ENCODE assay signal across 13 cellular contexts in genomic region chr12:6954316-6954710, GRCh38. TPM values are rescaled to one million over a fixed set of nuclear protein-coding genes. Genes with fewer than 3 reads are reported as not detected.
DNase-seq lines count a peak whose midpoint lies in the region; ATAC-seq and TF ChIP-seq lines count a peak whose summit lies in the region.
"Had no signal": no experiment of that assay in that cellular context is flagged by ENCODE, and none has a peak within 500 bp of the region (broad histone marks: within the 10 kb centered on the region; RNA-seq: fewer than 3 reads in every experiment).

No MANE protein-coding gene starts in this region.

- H3K36me3 ChIP-seq in MG63 = no peaks in the 10 kb centered on the region

- no peaks in the 10 kb centered on the region for H3K27me3 ChIP-seq in MG63

- no peaks in the 10 kb centered on the region for H3K27me3 Mint-ChIP-seq in T-helper 1 cell treated with Interleukin-12 subunit alpha and Interleukin-12 subunit beta and Interleukin-4 antibody, amounts not matched to agents 30 μg/mL and 1 μg/mL, for 36 hours (ENCODE audit: low read depth)
- no peaks in the 10 kb centered on the region for H3K27me3 Mint-ChIP-seq in T-helper 17 cell
- H3K27me3 Mint-ChIP-seq in glutamatergic neuron (ENCODE audit: unreplicated experiment) = peaks cover 12% of the 10 kb centered on the region
- peaks cover 2% of the 10 kb centered on the region for H3K27me3 Mint-ChIP-seq in HFFc6 (ENCODE audit: insufficient read depth)

- peaks cover 48% of the 10 kb centered on the region for H3K36me3 Mint-ChIP-seq in T-helper 1 cell treated with Interleukin-12 subunit alpha and Interleukin-12 subunit beta and Interleukin-4 antibody, amounts not matched to agents 30 μg/mL and 1 μg/mL, for 36 hours (ENCODE audit: low read depth)
- H3K36me3 Mint-ChIP-seq in T-helper 17 cell (ENCODE audit: low read depth) (peaks cover 13% of the 10 kb centered on the region), glutamatergic neuron (ENCODE audit: unreplicated experiment) (no peaks in the 10 kb centered on the region), HFFc6 (ENCODE audit: low read depth) (no peaks in the 10 kb centered on the region)
- H3K36me3 Mint-ChIP-seq in stimulated activated effector memory CD8-positive, alpha-beta T cell treated with anti-CD3 and anti-CD28 coated beads, Interleukin-12 subunit alpha, Interleukin-12 subunit beta, amount 100 ng/mL, for 72 hours = peaks cover 84% of the 10 kb centered on the region

- H3K27ac Mint-ChIP-seq in T-helper 1 cell treated with Interleukin-12 subunit alpha and Interleukin-12 subunit beta and Interleukin-4 antibody, amounts not matched to agents 30 μg/mL and 1 μg/mL, for 36 hours = peak overlapping the region; percentile 98
- H3K27ac Mint-ChIP-seq in T-helper 17 cell = peak overlapping the region; percentile 98
- no peak overlapping the region for H3K27ac Mint-ChIP-seq in glutamatergic neuron (ENCODE audit: unreplicated experiment)
- peak overlapping the region; percentile 99 for H3K27ac Mint-ChIP-seq in stimulated activated effector memory CD8-positive, alpha-beta T cell treated with anti-CD3 and anti-CD28 coated beads, Interleukin-12 subunit alpha, Interleukin-12 subunit beta, amount 100 ng/mL, for 72 hours
- H3K27ac Mint-ChIP-seq in HFFc6 = no peak overlapping the region

- H3K4me3 Mint-ChIP-seq in T-helper 1 cell treated with Interleukin-12 subunit alpha and Interleukin-12 subunit beta and Interleukin-4 antibody, amounts not matched to agents 30 μg/mL and 1 μg/mL, for 36 hours = peak overlapping the region; percentile 98
- peak overlapping the region; percentile 99 for H3K4me3 Mint-ChIP-seq in T-helper 17 cell
- H3K4me3 Mint-ChIP-seq in glutamatergic neuron (ENCODE audit: unreplicated experiment) = peak overlapping the region; percentile 32
- H3K4me3 Mint-ChIP-seq in stimulated activated effector memory CD8-positive, alpha-beta T cell treated with anti-CD3 and anti-CD28 coated beads, Interleukin-12 subunit alpha, Interleukin-12 subunit beta, amount 100 ng/mL, for 72 hours = peak overlapping the region; percentile 80
- no peak overlapping the region for H3K4me3 Mint-ChIP-seq in HFFc6

- no peak for ATAC-seq in T-helper 17 cell
- ATAC-seq in stimulated activated effector memory CD8-positive, alpha-beta T cell treated with anti-CD3 and anti-CD28 coated beads, Interleukin-12 subunit alpha, Interleukin-12 subunit beta, amount 100 ng/mL, for 72 hours = no peak
- ATAC-seq: HCT116 had no signal

- no peaks in the 10 kb centered on the region for H3K9me3 ChIP-seq in T-helper 17 cell (ENCODE audit: control insufficient read depth, low read length, poor library complexity, severe bottlenecking)
- H3K9me3 ChIP-seq in MG63 = no peaks in the 10 kb centered on the region

- no peaks in the 10 kb centered on the region for H3K9me3 Mint-ChIP-seq in T-helper 1 cell treated with Interleukin-12 subunit alpha and Interleukin-12 subunit beta and Interleukin-4 antibody, amounts not matched to agents 30 μg/mL and 1 μg/mL, for 36 hours
- peaks cover 7% of the 10 kb centered on the region for H3K9me3 Mint-ChIP-seq in glutamatergic neuron (ENCODE audit: unreplicated experiment)
- no peaks in the 10 kb centered on the region for H3K9me3 Mint-ChIP-seq in stimulated activated effector memory CD8-positive, alpha-beta T cell treated with anti-CD3 and anti-CD28 coated beads, Interleukin-12 subunit alpha, Interleukin-12 subunit beta, amount 100 ng/mL, for 72 hours
- H3K9me3 Mint-ChIP-seq in HFFc6 = no peaks in the 10 kb centered on the region

- DNase-seq in T-helper 1 cell (no peak), T-helper 17 cell (no peak), glutamatergic neuron (no peak), MG63 (no peak), HFFc6 (no peak), head of caudate nucleus (no peak)
- no peak for DNase-seq in stimulated activated effector memory CD8-positive, alpha-beta T cell treated with anti-CD3 and anti-CD28 coated beads, Interleukin-12 subunit alpha, Interleukin-12 subunit beta, amount 100 ng/mL, for 72 hours (ENCODE audit: low spot score in 2 of 2)
- DNase-seq: NCI-H2029 had no signal

- no peak for TF ChIP-seq CTCF in glutamatergic neuron (IDR thresholded peaks at IDR 0.05; ENCODE audit: partially characterized antibody, unreplicated experiment)
- no peak for TF ChIP-seq CTCF in HFFc6 (IDR thresholded peaks at IDR 0.05)

- H3K4me1 Mint-ChIP-seq in T-helper 1 cell treated with Interleukin-12 subunit alpha and Interleukin-12 subunit beta and Interleukin-4 antibody, amounts not matched to agents 30 μg/mL and 1 μg/mL, for 36 hours (ENCODE audit: low read depth) = peaks cover 77% of the 10 kb centered on the region
- peaks cover 79% of the 10 kb centered on the region for H3K4me1 Mint-ChIP-seq in T-helper 17 cell
- H3K4me1 Mint-ChIP-seq in glutamatergic neuron (ENCODE audit: low read depth, unreplicated experiment) = no peaks in the 10 kb centered on the region
- peaks cover 81% of the 10 kb centered on the region for H3K4me1 Mint-ChIP-seq in stimulated activated effector memory CD8-positive, alpha-beta T cell treated with anti-CD3 and anti-CD28 coated beads, Interleukin-12 subunit alpha, Interleukin-12 subunit beta, amount 100 ng/mL, for 72 hours
- H3K4me1 Mint-ChIP-seq in HFFc6 (ENCODE audit: low read depth) = peaks cover 7% of the 10 kb centered on the region; the same call in 1 of the 2 replicates

- intact Hi-C loops in head of caudate nucleus (cut with DNase I) = no loop called here

- no peak overlapping the region for H3K4me3 ChIP-seq in MG63

RNA-seq across cellular contexts. Expression of gene PTPN6, which starts 3.2 kb away (rescaled TPM):
- total RNA-seq in T-helper 17 cell (100 to 1,000 TPM; 115 to 177 TPM), glutamatergic neuron (ENCODE audit: unreplicated experiment) (3.8 TPM)
- total RNA-seq in MG63 (2014; rRNA removed; shearing (Covaris generic); ENCODE audit: low replicate concordance) = not detected in 2 replicates
- total RNA-seq in HFFc6 (2021; fragmentation: NEBNext Ultra II Directional; extraction: Animal tissue kit (Norgen Biotek cat#: 25700)) = not detected
- total RNA-seq: Daoy, fibroblast of villous mesenchyme had no signal

RNA-seq across cellular contexts. Expression of gene C12orf57, which starts 10.5 kb away (rescaled TPM):
- total RNA-seq in T-helper 17 cell (100 to 1,000 TPM; 192 to 226 TPM), glutamatergic neuron (ENCODE audit: unreplicated experiment) (184 TPM)
- total RNA-seq in MG63 (2014; rRNA removed; shearing (Covaris generic); ENCODE audit: low replicate concordance) = 136 and 311 TPM in 2 replicates
- 100 to 1,000 TPM; 115 to 131 (median 123) TPM for total RNA-seq in HFFc6 (2021; fragmentation: NEBNext Ultra II Directional; extraction: Animal tissue kit (Norgen Biotek cat#: 25700))

RNA-seq across cellular contexts. Expression of gene RNU7-1, which starts 10.7 kb away (rescaled TPM):
- total RNA-seq in T-helper 17 cell (not detected), glutamatergic neuron (ENCODE audit: unreplicated experiment) (not detected)
- total RNA-seq in MG63 (2014; rRNA removed; shearing (Covaris generic); ENCODE audit: low replicate concordance) = not detected in 2 replicates
- not detected for total RNA-seq in HFFc6 (2021; fragmentation: NEBNext Ultra II Directional; extraction: Animal tissue kit (Norgen Biotek cat#: 25700))
- total RNA-seq: Daoy, fibroblast of villous mesenchyme, lower leg skin had no signal

RNA-seq across cellular contexts. Expression of gene PHB2, which starts 16.2 kb away (rescaled TPM):
- total RNA-seq in T-helper 17 cell = 100 to 1,000 TPM; 145 to 150 TPM
- 200 TPM for total RNA-seq in glutamatergic neuron (ENCODE audit: unreplicated experiment)
- total RNA-seq in MG63 (2014; rRNA removed; shearing (Covaris generic); ENCODE audit: low replicate concordance) = 349 and 524 TPM in 2 replicates
- total RNA-seq in HFFc6 (2021; fragmentation: NEBNext Ultra II Directional; extraction: Animal tissue kit (Norgen Biotek cat#: 25700)) = 100 to 1,000 TPM; 160 to 198 (median 182) TPM

RNA-seq across cellular contexts. Expression of gene EMG1, which starts 16.4 kb away (rescaled TPM):
- 10 to 100 TPM; 36.2 to 36.9 TPM for total RNA-seq in T-helper 17 cell
- 24.2 TPM for total RNA-seq in glutamatergic neuron (ENCODE audit: unreplicated experiment)
- total RNA-seq in MG63 (2014; rRNA removed; shearing (Covaris generic); ENCODE audit: low replicate concordance) = 23.5 and 56.5 TPM in 2 replicates
- 10 to 100 TPM; 64.9 to 83.7 (median 75.6) TPM for total RNA-seq in HFFc6 (2021; fragmentation: NEBNext Ultra II Directional; extraction: Animal tissue kit (Norgen Biotek cat#: 25700))

Comparison
In these comparisons a context has a peak if more than half of its experiments do, and no peak if none do; other contexts are left out.
1. H3K27ac Mint-ChIP-seq: peak in T-helper 1 cell treated with Interleukin-12 subunit alpha and Interleukin-12 subunit beta and Interleukin-4 antibody, amounts not matched to agents 30 μg/mL and 1 μg/mL, for 36 hours (single experiment), T-helper 17 cell (single experiment) and stimulated activated effector memory CD8-positive, alpha-beta T cell treated with anti-CD3 and anti-CD28 coated beads, Interleukin-12 subunit alpha, Interleukin-12 subunit beta, amount 100 ng/mL, for 72 hours (single experiment); none in glutamatergic neuron (single experiment) and HFFc6 (single experiment).
2. RNA of gene PTPN6, which starts 3.2 kb away (total RNA-seq): 115 to 177 TPM in T-helper 17 cell; 3.8 TPM in glutamatergic neuron (single experiment), not detected in HFFc6 and not detected in MG63; every median in the first group is over 10 times any median in the second.